9 cellular contexts compared by ENCODE assay signal in the genomic region with DNA sequence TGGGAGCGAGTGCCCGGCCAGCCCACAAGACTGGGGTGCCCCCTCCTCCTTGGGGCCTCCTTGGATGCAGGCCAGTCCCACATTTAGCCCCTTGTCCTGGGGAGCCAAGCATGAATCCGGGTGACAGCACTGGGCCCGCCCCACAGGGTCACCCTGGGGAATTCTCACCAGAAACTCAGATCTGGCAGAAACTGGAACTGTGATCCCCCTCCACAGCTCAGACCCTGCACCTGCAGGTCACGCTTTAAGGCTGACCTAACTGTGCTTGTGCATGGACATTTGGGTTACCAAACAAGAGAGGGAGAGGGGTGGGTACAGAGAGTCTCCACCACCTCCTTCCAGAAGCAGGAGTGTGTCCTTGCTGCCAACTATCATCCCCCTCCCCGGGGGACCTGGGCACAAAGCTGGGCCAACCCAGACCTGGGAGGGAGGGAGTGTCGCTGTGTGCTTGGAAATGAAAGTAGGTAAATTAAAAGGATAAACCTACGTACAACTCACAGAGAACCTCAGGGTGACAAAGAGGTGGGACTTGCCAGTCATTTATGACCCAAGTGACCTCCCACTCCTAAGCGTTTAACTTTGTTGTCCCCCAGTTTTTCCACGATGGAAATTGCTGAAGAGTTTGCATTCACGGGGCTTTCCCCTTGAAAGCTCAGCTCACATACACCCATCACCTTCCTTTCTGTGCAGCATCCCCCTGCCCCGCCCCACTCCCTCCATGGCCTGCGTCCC. TPM values are rescaled to one million over a fixed set of nuclear protein-coding genes. Genes with fewer than 3 reads are reported as not detected.
DNase-seq lines count a peak whose midpoint lies in the region; ATAC-seq and TF ChIP-seq lines count a peak whose summit lies in the region.
"Had no signal": no experiment of that assay in that cellular context is flagged by ENCODE, and none has a peak within 500 bp of the region (broad histone marks: within the 10 kb centered on the region; RNA-seq: fewer than 3 reads in every experiment).

No MANE protein-coding gene starts in this region.

- intact Hi-C loops in right lobe of liver (cut with DNase I), result no loop called here

- H3K36me3 ChIP-seq in right lobe of liver, result no peaks in the 10 kb centered on the region

- no peak overlapping the region for H3K4me3 ChIP-seq in right lobe of liver

- peak; percentile 63 for ATAC-seq in GM18502 (IDR thresholded peaks at IDR 0.05; ENCODE audit: poor library complexity, unreplicated experiment)
- peak; percentile 71 for ATAC-seq in GM19463 (IDR thresholded peaks at IDR 0.05; ENCODE audit: unreplicated experiment)
- ATAC-seq in HG03135 (IDR thresholded peaks at IDR 0.05; ENCODE audit: unreplicated experiment), result peak; percentile 66
- ATAC-seq in esophagus mucosa, result peak; percentile 46
- ATAC-seq in right lobe of liver, result no peak

- DNase-seq in right lobe of liver (no peak), HK-2 (ENCODE audit: unreplicated experiment) (no peak), ACHN (no peak)
- no peak for DNase-seq in NK-92 treated with Interleukin-12 subunit alpha and Interleukin-12 subunit beta, amount 100 ng/mL, for 24 hours (lab: John Stamatoyannopoulos, UW)
- DNase-seq: NCI-H2171 had no signal

- no peaks in the 10 kb centered on the region for H3K9me3 ChIP-seq in right lobe of liver

- no peaks in the 10 kb centered on the region for H3K4me1 ChIP-seq in right lobe of liver

- no peaks in the 10 kb centered on the region for H3K27me3 ChIP-seq in right lobe of liver

- no peak for TF ChIP-seq POLR2A in right lobe of liver (IDR thresholded peaks at IDR 0.05)

- 81% methylated on average over 6 of the region's 13 CpGs for WGBS in right lobe of liver (ENCODE audit: insufficient coverage, low coverage, low lambda C conversion rate, missing lambda C conversion rate)

- in situ Hi-C loops in ACHN (cut with HindIII; ENCODE audit: low pct_ligation_motif_present, low pct_unique_long_range_greater_than_20kb, low sequenced_read_pairs), result no loop called here

- TF ChIP-seq CTCF in right lobe of liver (IDR thresholded peaks at IDR 0.05), result no peak

- H3K27ac ChIP-seq in right lobe of liver, result no peak overlapping the region

RNA-seq across cellular contexts. Expression of a gene that starts 9.1 kb away (rescaled TPM):
- 7.3 TPM for total RNA-seq in esophagus mucosa
- 10 to 100 TPM; 11.1 to 26.9 (median 24.2) TPM for total RNA-seq in right lobe of liver

RNA-seq across cellular contexts. Expression of a gene that starts 51.2 kb away (rescaled TPM):
- total RNA-seq in esophagus mucosa (0.20 TPM), right lobe of liver (under 1 TPM in 3 of 6 experiments, not detected in 3; 0.06 to 0.12 (median 0.07) TPM)

Comparison
In these comparisons a context has a peak if more than half of its experiments do, and no peak if none do; other contexts are left out.
1. ATAC-seq: peak in GM18502 (single experiment), GM19463 (single experiment), HG03135 (single experiment) and esophagus mucosa (single experiment); none in right lobe of liver (0 of 4).